17 cellular contexts compared by ENCODE assay signal in the genomic region with DNA sequence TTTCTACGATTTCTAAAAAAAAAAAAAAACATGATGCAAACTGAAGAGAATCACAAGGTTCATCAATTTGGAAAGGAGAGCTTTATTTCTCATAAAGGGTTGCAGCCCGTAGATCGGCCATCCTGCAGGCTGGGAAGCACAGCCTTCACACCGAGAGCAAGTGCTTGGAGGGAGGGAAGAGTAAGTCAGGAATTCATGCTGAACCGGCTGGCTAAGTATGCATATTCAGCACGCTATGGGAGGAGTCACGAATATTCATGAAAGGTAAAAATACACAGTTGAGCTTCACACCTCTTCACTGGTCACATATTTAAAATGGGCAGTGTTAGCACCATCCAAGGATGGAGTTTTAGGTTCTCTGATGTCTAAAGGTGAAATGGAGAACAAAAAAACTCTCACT.
"Had no signal": no experiment of that assay in that cellular context is flagged by ENCODE, and none has a peak within 500 bp of the region (broad histone marks: within the 10 kb centered on the region; RNA-seq: fewer than 3 reads in every experiment).

No MANE protein-coding gene starts in this region.

- H3K36me3 Mint-ChIP-seq: mesothelial cell of epicardium had no signal

- DNase-seq: activated CD4-positive, alpha-beta T cell treated with anti-CD3 and anti-CD28 coated beads, Interleukin-2, amount 10 ng/mL, durations not matched to agents 24 days and 14 days; activated CD8-positive, alpha-beta memory T cell treated with anti-CD3 and anti-CD28 coated beads, Interleukin-2, amount 50 U/mL, for 4 hours; activated naive CD4-positive, alpha-beta T cell treated with anti-CD3 and anti-CD28 coated beads for 36 hours; activated T-cell treated with anti-CD3 and anti-CD28 coated beads, Interleukin-2, amount 50 U/mL, for 48 hours; cerebellar nuclear complex; heart left ventricle; islet precursor cell; left lung; naive thymus-derived CD8-positive, alpha-beta T cell; SK-N-SH; spleen; stimulated activated CD4-positive, alpha-beta T cell treated with anti-CD3 and anti-CD28 coated beads, Interleukin-4, amount 100 ng/mL, for 1 hour; stimulated activated naive CD4-positive, alpha-beta T cell; T-helper 9 cell had no signal

- H3K4me1 Mint-ChIP-seq: mesothelial cell of epicardium had no signal

- ATAC-seq: activated CD4-positive, CD25-positive, alpha-beta regulatory T cell treated with anti-CD3 and anti-CD28 coated beads, Interleukin-2, amount 50 U/mL, for 24 hours; heart left ventricle; left lung; naive thymus-derived CD8-positive, alpha-beta T cell had no signal

- H3K4me3 Mint-ChIP-seq: activated CD4-positive, alpha-beta T cell treated with anti-CD3 and anti-CD28 coated beads, Interleukin-2, amount 10 ng/mL, durations not matched to agents 24 days and 14 days; activated naive CD4-positive, alpha-beta T cell treated with anti-CD3 and anti-CD28 coated beads for 36 hours; mesothelial cell of epicardium; naive thymus-derived CD8-positive, alpha-beta T cell had no signal

- H3K27ac Mint-ChIP-seq: activated CD4-positive, alpha-beta T cell treated with anti-CD3 and anti-CD28 coated beads, Interleukin-2, amount 10 ng/mL, durations not matched to agents 24 days and 14 days; activated naive CD4-positive, alpha-beta T cell treated with anti-CD3 and anti-CD28 coated beads for 36 hours; mesothelial cell of epicardium; progenitor cell of endocrine pancreas had no signal

- H3K27me3 Mint-ChIP-seq: naive thymus-derived CD8-positive, alpha-beta T cell had no signal
